ENCODE assay signal across 14 cellular contexts in genomic region chr1:248853668-248854375, GRCh38. TPM values are rescaled to one million over a fixed set of nuclear protein-coding genes. Genes with fewer than 3 reads are reported as not detected.
DNase-seq lines count a peak whose midpoint lies in the region; ATAC-seq lines count a peak whose summit lies in the region.
"Had no signal": no experiment of that assay in that cellular context is flagged by ENCODE, and none has a peak within 500 bp of the region (broad histone marks: within the 10 kb centered on the region; RNA-seq: fewer than 3 reads in every experiment).

No MANE protein-coding gene starts in this region.

- H3K4me3 ChIP-seq in naive thymus-derived CD4-positive, alpha-beta T cell (ENCODE audit: low read length): no peak overlapping the region
- no peak overlapping the region for H3K4me3 ChIP-seq in thymus (ENCODE audit: low read length)
- H3K4me3 ChIP-seq: GM23338, tibial nerve had no signal

- WGBS in thymus: 30% methylated on average over 8 of the region's 8 CpGs

- H3K27me3 Mint-ChIP-seq in activated CD8-positive, alpha-beta T cell treated with anti-CD3 and anti-CD28 coated beads, Interleukin-2, amount 10 ng/mL, durations not matched to agents 7 days and 5 days (ENCODE audit: low read depth): no peaks in the 10 kb centered on the region
- no peaks in the 10 kb centered on the region for H3K27me3 Mint-ChIP-seq in naive thymus-derived CD4-positive, alpha-beta T cell

- H3K4me1 Mint-ChIP-seq in activated CD8-positive, alpha-beta T cell treated with anti-CD3 and anti-CD28 coated beads, Interleukin-2, amount 10 ng/mL, durations not matched to agents 7 days and 5 days (ENCODE audit: low read depth): peaks cover 4% of the 10 kb centered on the region
- H3K4me1 Mint-ChIP-seq in naive thymus-derived CD4-positive, alpha-beta T cell: peaks cover 0 to 33% (median 25%) of the 10 kb centered on the region in 7 donors

- peak; percentile 48 for ATAC-seq in activated CD8-positive, alpha-beta T cell treated with anti-CD3 and anti-CD28 coated beads, Interleukin-2, amount 10 ng/mL, durations not matched to agents 7 days and 5 days
- peak; percentile 43 for ATAC-seq in naive thymus-derived CD4-positive, alpha-beta T cell
- no peak for ATAC-seq in HG02623 (IDR thresholded peaks at IDR 0.05; ENCODE audit: unreplicated experiment)
- ATAC-seq: foreskin keratinocyte, GM23338 had no signal

- peaks cover 0 to 56% (median 6%) of the 10 kb centered on the region in 3 experiments for H3K36me3 ChIP-seq in naive thymus-derived CD4-positive, alpha-beta T cell (ENCODE audit: control insufficient read depth in 2 of 3, insufficient read depth in 3 of 3, low read length in 3 of 3)
- H3K36me3 ChIP-seq in thymus (ENCODE audit: control insufficient read depth, insufficient read depth): peaks cover 37% of the 10 kb centered on the region

- CTCF ChIA-PET in activated CD8-positive, alpha-beta T cell treated with anti-CD3 and anti-CD28 coated beads, Interleukin-2, amount 10 ng/mL, durations not matched to agents 7 days and 5 days (lab: Charles Lee): interaction anchor here (1.0 to 1.1 kb wide), 3 partner anchors 10 to 27 kb away, joined by 3 to 6 read pairs (median 3); no protein-coding TSS in a partner anchor
- CTCF ChIA-PET in naive thymus-derived CD4-positive, alpha-beta T cell (lab: Charles Lee): interaction anchor here (0.6 to 1.2 kb wide), 2 partner anchors 14 to 35 kb away, joined by 3 read pairs; no protein-coding TSS in a partner anchor

- POLR2A ChIA-PET in activated CD8-positive, alpha-beta T cell treated with anti-CD3 and anti-CD28 coated beads, Interleukin-2, amount 10 ng/mL, durations not matched to agents 7 days and 5 days (lab: Charles Lee): interaction anchor here (1.4 kb wide), 1 partner anchor 14 kb away, joined by 5 read pairs; no protein-coding TSS in a partner anchor
- POLR2A ChIA-PET in naive thymus-derived CD4-positive, alpha-beta T cell (lab: Charles Lee): interaction anchor here (0.6 to 2.0 kb wide), 4 partner anchors 12 to 102 kb away, joined by 3 to 7 read pairs (median 3); no protein-coding TSS in a partner anchor

- peak overlapping the region; percentile 59 for H3K4me3 Mint-ChIP-seq in activated CD8-positive, alpha-beta T cell treated with anti-CD3 and anti-CD28 coated beads, Interleukin-2, amount 10 ng/mL, durations not matched to agents 7 days and 5 days
- peak overlapping the region in 4 of 10 donors; percentile 8 to 68 (median 22) for H3K4me3 Mint-ChIP-seq in naive thymus-derived CD4-positive, alpha-beta T cell
- H3K4me3 Mint-ChIP-seq: GM23338 had no signal

- DNase-seq in activated naive CD4-positive, alpha-beta T cell treated with Interleukin-2 at 50 U/mL for 16 hours: peak; percentile 17
- DNase-seq in activated naive CD4-positive, alpha-beta T cell treated with anti-CD3 and anti-CD28 coated beads, Interleukin-2, amount 50 U/mL, for 16 hours: no peak
- DNase-seq in activated CD8-positive, alpha-beta T cell treated with anti-CD3 and anti-CD28 coated beads, Interleukin-2, amount 10 ng/mL, durations not matched to agents 7 days and 5 days: peak; percentile 71
- peak in 1 of 9 donors; percentile 28 for DNase-seq in naive thymus-derived CD4-positive, alpha-beta T cell
- no peak for DNase-seq in NCI-H2196 treated with DMSO at 0.1 percent for 48 hours (lab: John Stamatoyannopoulos, UW; ENCODE audit: unreplicated experiment)
- no peak for DNase-seq in cerebellar nuclear complex (lab: John Stamatoyannopoulos, UW)
- DNase-seq: activated CD4-positive, CD25-positive, alpha-beta regulatory T cell; activated effector memory CD4-positive, alpha-beta T cell treated with Interleukin-2 at 50 U/mL for 16 hours; foreskin keratinocyte; NCI-H774 had no signal

- peaks cover 48% of the 10 kb centered on the region for H3K36me3 Mint-ChIP-seq in activated CD8-positive, alpha-beta T cell treated with anti-CD3 and anti-CD28 coated beads, Interleukin-2, amount 10 ng/mL, durations not matched to agents 7 days and 5 days (ENCODE audit: low read depth)
- peaks cover 0 to 19% (median 3%) of the 10 kb centered on the region in 5 donors for H3K36me3 Mint-ChIP-seq in naive thymus-derived CD4-positive, alpha-beta T cell

- H3K4me1 ChIP-seq in naive thymus-derived CD4-positive, alpha-beta T cell (ENCODE audit: control insufficient read depth in 2 of 2, insufficient read depth in 2 of 2, low read length in 2 of 2): peaks cover 27 to 45% of the 10 kb centered on the region in 2 donors
- peaks cover 24% of the 10 kb centered on the region for H3K4me1 ChIP-seq in thymus (ENCODE audit: control insufficient read depth, insufficient read depth, low read length)
- H3K4me1 ChIP-seq: foreskin keratinocyte had no signal

- no peak overlapping the region for H3K27ac Mint-ChIP-seq in activated CD8-positive, alpha-beta T cell treated with anti-CD3 and anti-CD28 coated beads, Interleukin-2, amount 10 ng/mL, durations not matched to agents 7 days and 5 days
- H3K27ac Mint-ChIP-seq in naive thymus-derived CD4-positive, alpha-beta T cell: peak overlapping the region in 4 of 9 donors; percentile 7 to 82 (median 64)
- H3K27ac Mint-ChIP-seq: GM23338 had no signal

- H3K9me3 ChIP-seq in naive thymus-derived CD4-positive, alpha-beta T cell (ENCODE audit: control insufficient read depth in 2 of 3, low read length in 3 of 3): no peaks in the 10 kb centered on the region
- peaks cover 2% of the 10 kb centered on the region for H3K9me3 ChIP-seq in thymus (ENCODE audit: control insufficient read depth)
- H3K9me3 ChIP-seq: tibial nerve had no signal

- intact Hi-C loops in naive thymus-derived CD4-positive, alpha-beta T cell (cut with micrococcal nuclease): no loop called here

- peak overlapping the region; percentile 10 for H3K27ac ChIP-seq in naive thymus-derived CD4-positive, alpha-beta T cell (ENCODE audit: low read depth, low read length)
- peak overlapping the region; percentile 56 for H3K27ac ChIP-seq in thymus (ENCODE audit: low read depth)
- H3K27ac ChIP-seq: foreskin keratinocyte, tibial nerve had no signal

- H3K9me3 Mint-ChIP-seq in activated CD8-positive, alpha-beta T cell treated with anti-CD3 and anti-CD28 coated beads, Interleukin-2, amount 10 ng/mL, durations not matched to agents 7 days and 5 days (ENCODE audit: insufficient read depth): no peaks in the 10 kb centered on the region
- H3K9me3 Mint-ChIP-seq in naive thymus-derived CD4-positive, alpha-beta T cell: peaks cover 0 to 3% (median 0%) of the 10 kb centered on the region in 11 donors
- H3K9me3 Mint-ChIP-seq: GM23338 had no signal

- no peaks in the 10 kb centered on the region for H3K27me3 ChIP-seq in naive thymus-derived CD4-positive, alpha-beta T cell (ENCODE audit: control insufficient read depth in 2 of 2, insufficient read depth in 2 of 2, low read length in 2 of 2)
- no peaks in the 10 kb centered on the region for H3K27me3 ChIP-seq in thymus (ENCODE audit: control insufficient read depth, insufficient read depth)
- H3K27me3 ChIP-seq: foreskin keratinocyte, tibial nerve had no signal

RNA-seq across cellular contexts. Expression of gene ZNF692, which starts 5.1 kb away (rescaled TPM):
- total RNA-seq in activated CD8-positive, alpha-beta T cell treated with anti-CD3 and anti-CD28 coated beads, Interleukin-2, amount 10 ng/mL, durations not matched to agents 7 days and 5 days: 10 to 100 TPM; 52.7 to 66.8 TPM
- 10 to 100 TPM; 44.5 to 87.5 (median 68.0) TPM for total RNA-seq in naive thymus-derived CD4-positive, alpha-beta T cell
- 10 to 100 TPM in 1 of 2 donors, 1 to 10 TPM in 1; 7.6 to 13.7 TPM for polyA plus RNA-seq in naive thymus-derived CD4-positive, alpha-beta T cell
- 127 TPM for polyA plus RNA-seq in thymus

RNA-seq across cellular contexts. Expression of gene ZNF672, which starts 15.8 kb away (rescaled TPM):
- 10 to 100 TPM; 48.4 to 54.5 TPM for total RNA-seq in activated CD8-positive, alpha-beta T cell treated with anti-CD3 and anti-CD28 coated beads, Interleukin-2, amount 10 ng/mL, durations not matched to agents 7 days and 5 days
- 10 to 100 TPM; 28.7 to 49.8 (median 42.7) TPM for total RNA-seq in naive thymus-derived CD4-positive, alpha-beta T cell
- polyA plus RNA-seq in naive thymus-derived CD4-positive, alpha-beta T cell: 10 to 100 TPM; 16.6 to 33.7 TPM
- 16.8 TPM for polyA plus RNA-seq in thymus

RNA-seq across cellular contexts. Expression of gene SH3BP5L, which starts 28.1 kb away (rescaled TPM):
- total RNA-seq in activated CD8-positive, alpha-beta T cell treated with anti-CD3 and anti-CD28 coated beads, Interleukin-2, amount 10 ng/mL, durations not matched to agents 7 days and 5 days: 10 to 100 TPM; 28.9 to 31.4 TPM
- 10 to 100 TPM; 22.5 to 51.1 (median 33.3) TPM for total RNA-seq in naive thymus-derived CD4-positive, alpha-beta T cell
- polyA plus RNA-seq in naive thymus-derived CD4-positive, alpha-beta T cell: 1 to 10 TPM; 4.4 to 7.3 TPM
- polyA plus RNA-seq in thymus: 15.0 TPM

RNA-seq across cellular contexts. Expression of gene PGBD2, which starts 52.2 kb away (rescaled TPM):
- 1 to 10 TPM; 6.3 to 6.7 TPM for total RNA-seq in activated CD8-positive, alpha-beta T cell treated with anti-CD3 and anti-CD28 coated beads, Interleukin-2, amount 10 ng/mL, durations not matched to agents 7 days and 5 days
- total RNA-seq in naive thymus-derived CD4-positive, alpha-beta T cell: 10 to 100 TPM in 2 of 5 experiments, 1 to 10 TPM in 3; 2.9 to 19.0 (median 7.6) TPM
- 10 to 100 TPM in 1 of 2 donors, 1 to 10 TPM in 1; 5.7 to 11.2 TPM for polyA plus RNA-seq in naive thymus-derived CD4-positive, alpha-beta T cell
- polyA plus RNA-seq in thymus: 8.8 TPM

Comparison
In these comparisons a context has a peak if more than half of its experiments do, and no peak if none do; other contexts are left out.
1. DNase-seq: peak in activated naive CD4-positive, alpha-beta T cell treated with Interleukin-2 at 50 U/mL for 16 hours (single experiment) and activated CD8-positive, alpha-beta T cell treated with anti-CD3 and anti-CD28 coated beads, Interleukin-2, amount 10 ng/mL, durations not matched to agents 7 days and 5 days (single experiment); none in activated naive CD4-positive, alpha-beta T cell treated with anti-CD3 and anti-CD28 coated beads, Interleukin-2, amount 50 U/mL, for 16 hours (single experiment), NCI-H2196 treated with DMSO at 0.1 percent for 48 hours (single experiment) and cerebellar nuclear complex (0 of 2).